ENCODE assay signal across 8 cellular contexts in genomic region chr17:80832888-80833583, GRCh38.
DNase-seq lines count a peak whose midpoint lies in the region; ATAC-seq, FAIRE-seq and TF ChIP-seq lines count a peak whose summit lies in the region.

No MANE protein-coding gene starts in this region.

- POLR2A ChIA-PET in activated CD4-positive, alpha-beta memory T cell treated with anti-CD3 and anti-CD28 coated beads, Interleukin-2, amount 10 ng/mL, durations not matched to agents 7 days and 5 days (lab: Charles Lee), result interaction anchor here (0.6 to 2.5 kb wide), 32 partner anchors 9 to 378 kb away, joined by 3 to 39 read pairs (median 4); no protein-coding TSS in a partner anchor

- peak; percentile 71 for ATAC-seq in HG03439 (IDR thresholded peaks at IDR 0.05; ENCODE audit: unreplicated experiment)

- peak; percentile 94 for DNase-seq in Ammon's horn (ENCODE audit: low spot score)
- peak; percentile 98 for DNase-seq in GM19239 (ENCODE audit: insufficient read length, low spot score)
- peak; percentile 100 for DNase-seq in NCI-H524 (lab: John Stamatoyannopoulos, UW)
- DNase-seq in activated CD4-positive, alpha-beta memory T cell treated with anti-CD3 and anti-CD28 coated beads, Interleukin-2, amount 10 ng/mL, durations not matched to agents 7 days and 5 days, result peak; percentile 84
- peak; percentile 92 for DNase-seq in ecto neural progenitor cell (ENCODE audit: low spot score)
- DNase-seq in lower leg skin (ENCODE audit: low spot score in 2 of 2), result peak; percentile 87 to 97
- DNase-seq in stimulated activated CD4-positive, alpha-beta T cell treated with anti-CD3 and anti-CD28 coated beads, Interleukin-4, amount 100 ng/mL, for 1 hour, result peak; percentile 84

- H3K4me3 Mint-ChIP-seq in activated CD4-positive, alpha-beta memory T cell treated with anti-CD3 and anti-CD28 coated beads, Interleukin-2, amount 10 ng/mL, durations not matched to agents 7 days and 5 days, result peak overlapping the region; percentile 72

- 1 to 2% methylated on average over 25 of the region's 25 CpGs for WGBS in lower leg skin, 2 donors

- H3K36me3 Mint-ChIP-seq in activated CD4-positive, alpha-beta memory T cell treated with anti-CD3 and anti-CD28 coated beads, Interleukin-2, amount 10 ng/mL, durations not matched to agents 7 days and 5 days (ENCODE audit: low read depth), result peaks cover 40% of the 10 kb centered on the region

- no peak for TF ChIP-seq POLR2A in lower leg skin (IDR thresholded peaks at IDR 0.05)

- no peaks in the 10 kb centered on the region for H3K27me3 Mint-ChIP-seq in activated CD4-positive, alpha-beta memory T cell treated with anti-CD3 and anti-CD28 coated beads, Interleukin-2, amount 10 ng/mL, durations not matched to agents 7 days and 5 days

- intact Hi-C loops in lower leg skin (cut with DNase I; ENCODE audit: low total_unique reads), result no loop called here

- H3K4me3 ChIP-seq in lower leg skin (ENCODE audit: low read depth, poor library complexity, severe bottlenecking), result peak overlapping the region; percentile 0

- peak; percentile 97 for FAIRE-seq in GM19239 (lab: Jason Lieb, UNC)

- H3K9me3 Mint-ChIP-seq in activated CD4-positive, alpha-beta memory T cell treated with anti-CD3 and anti-CD28 coated beads, Interleukin-2, amount 10 ng/mL, durations not matched to agents 7 days and 5 days, result no peaks in the 10 kb centered on the region

- no peak for TF ChIP-seq CTCF in lower leg skin (IDR thresholded peaks at IDR 0.05)

- peak overlapping the region; percentile 90 for H3K27ac Mint-ChIP-seq in activated CD4-positive, alpha-beta memory T cell treated with anti-CD3 and anti-CD28 coated beads, Interleukin-2, amount 10 ng/mL, durations not matched to agents 7 days and 5 days

- peaks cover 66% of the 10 kb centered on the region for H3K4me1 Mint-ChIP-seq in activated CD4-positive, alpha-beta memory T cell treated with anti-CD3 and anti-CD28 coated beads, Interleukin-2, amount 10 ng/mL, durations not matched to agents 7 days and 5 days

- CTCF ChIA-PET in activated CD4-positive, alpha-beta memory T cell treated with anti-CD3 and anti-CD28 coated beads, Interleukin-2, amount 10 ng/mL, durations not matched to agents 7 days and 5 days (lab: Charles Lee), result interaction anchor here (0.6 to 2.6 kb wide), 14 partner anchors 12 to 719 kb away, joined by 3 to 14 read pairs (median 4); no protein-coding TSS in a partner anchor

Comparison
In these comparisons a context has a peak if more than half of its experiments do, and no peak if none do; other contexts are left out.
1. Peak in every context shown above with its lines: DNase-seq, ATAC-seq and H3K4me3 ChIP-seq.